Comparison of ENCODE assay signal across 25 cellular contexts in genomic region chr22:17897864-17898263, GRCh38.
A peak's percentile ranks its signal among the peaks of the same experiment; 100 is the strongest.
DNase-seq lines count a peak whose midpoint lies in the region; ATAC-seq and TF ChIP-seq lines count a peak whose summit lies in the region.
"Had no signal": no experiment of that assay in that cellular context is flagged by ENCODE, and none has a peak within 500 bp of the region (broad histone marks: within the 10 kb centered on the region; RNA-seq: fewer than 3 reads in every experiment).

No MANE protein-coding gene starts in this region.

- H3K27ac Mint-ChIP-seq in activated B cell treated with CpG ODN at 0.5 μM for 24 hours (peak overlapping the region; percentile 12), T-cell (no peak overlapping the region)
- H3K27ac Mint-ChIP-seq: activated CD4-positive, alpha-beta memory T cell treated with anti-CD3 and anti-CD28 coated beads for 36 hours; activated T-helper 1 cell treated with anti-CD3 and anti-CD28 coated beads, Interleukin-12 subunit alpha, Interleukin-12 subunit beta, Interleukin-2, Interleukin-4 antibody, amounts not matched to agents 30 ng/mL and 10 ng/mL and 1 ng/mL, durations not matched to agents 14 hours and 24 hours and 36 hours; HFFc6; mesothelial cell of epicardium had no signal

- H3K27me3 ChIP-seq in cardiac muscle cell (no peaks in the 10 kb centered on the region), lower lobe of right lung (ENCODE audit: low read depth) (no peaks in the 10 kb centered on the region), smooth muscle cell (ENCODE audit: low read depth) (no peaks in the 10 kb centered on the region)
- H3K27me3 ChIP-seq: MG63 had no signal

- no peak overlapping the region for H2AFZ ChIP-seq in smooth muscle cell (ENCODE audit: low read depth)

- POLR2A ChIA-PET in activated B cell treated with CpG ODN at 0.5 μM for 24 hours (lab: Charles Lee) (no interaction called here), T-cell (lab: Charles Lee) (no interaction called here)

- H3K27me3 Mint-ChIP-seq in activated B cell treated with CpG ODN at 0.5 μM for 24 hours (no peaks in the 10 kb centered on the region), T-cell (no peaks in the 10 kb centered on the region)
- H3K27me3 Mint-ChIP-seq: activated CD4-positive, alpha-beta memory T cell treated with anti-CD3 and anti-CD28 coated beads for 36 hours; CD4-positive, CD25-positive, alpha-beta regulatory T cell; stimulated activated naive B cell treated with anti-CD40 and anti-IgM and Interleukin-4, amounts not matched to agents 10 μg/mL and 1 μg/mL and 100 μg/mL, for 72 hours had no signal

- H3K4me1 Mint-ChIP-seq in activated B cell treated with CpG ODN at 0.5 μM for 24 hours (peaks cover 10% of the 10 kb centered on the region), T-cell (peaks cover 0 to 4% (median 3%) of the 10 kb centered on the region in 3 donors)
- H3K4me1 Mint-ChIP-seq: CD4-positive, CD25-positive, alpha-beta regulatory T cell had no signal

- H3K4me3 Mint-ChIP-seq in activated B cell treated with CpG ODN at 0.5 μM for 24 hours (no peak overlapping the region), T-cell (no peak overlapping the region)
- H3K4me3 Mint-ChIP-seq: activated CD4-positive, alpha-beta memory T cell treated with anti-CD3 and anti-CD28 coated beads for 36 hours; activated T-helper 1 cell treated with anti-CD3 and anti-CD28 coated beads, Interleukin-12 subunit alpha, Interleukin-12 subunit beta, Interleukin-2, Interleukin-4 antibody, amounts not matched to agents 30 ng/mL and 10 ng/mL and 1 ng/mL, durations not matched to agents 14 hours and 24 hours and 36 hours; CD4-positive, CD25-positive, alpha-beta regulatory T cell; HFFc6; mesothelial cell of epicardium; stimulated activated naive B cell treated with anti-CD40 and anti-IgM and Interleukin-4, amounts not matched to agents 10 μg/mL and 1 μg/mL and 100 μg/mL, for 72 hours had no signal

- H3K27ac ChIP-seq in cardiac muscle cell (peak overlapping the region; percentile 81), lower lobe of right lung (no peak overlapping the region), smooth muscle cell (ENCODE audit: low read depth) (peak overlapping the region; percentile 34)

- H3K36me3 Mint-ChIP-seq in activated B cell treated with CpG ODN at 0.5 μM for 24 hours (ENCODE audit: low read depth) (peaks cover 91% of the 10 kb centered on the region), T-cell (peaks cover 50% of the 10 kb centered on the region)

- CTCF ChIA-PET in activated B cell treated with CpG ODN at 0.5 μM for 24 hours (lab: Charles Lee) (interaction anchor here (1.3 kb wide), 1 partner anchor 178 kb away, joined by 4 read pairs; no protein-coding TSS in a partner anchor), T-cell (lab: Charles Lee) (no interaction called here)

- ATAC-seq in left cardiac atrium (no peak), activated B cell treated with CpG ODN at 0.5 μM for 24 hours (ENCODE audit: low read depth) (no peak), lower lobe of right lung (peak; percentile 93), T-cell (replicated peaks in 1 of 4) (no peak)
- ATAC-seq: PC-3; SK-N-SH treated with all-trans-retinoic acid at 6 μM for 48 hours; stimulated activated naive B cell treated with anti-CD40 and anti-IgM and Interleukin-4, amounts not matched to agents 10 μg/mL and 1 μg/mL and 100 μg/mL, for 72 hours had no signal

- DNase-seq in cardiac muscle cell (ENCODE audit: low read depth in 1 of 2, low spot score in 1 of 2) (no peak), left cardiac atrium (no peak), activated B cell treated with CpG ODN at 0.5 μM for 24 hours (no peak), lower lobe of right lung (no peak), smooth muscle cell (lab: John Stamatoyannopoulos, UW; ENCODE audit: unreplicated experiment) (no peak), T-cell (no peak), HK-2 (ENCODE audit: unreplicated experiment) (no peak), A172 (ENCODE audit: low spot score) (no peak)
- DNase-seq: activated CD4-positive, alpha-beta memory T cell treated with anti-CD3 and anti-CD28 coated beads for 36 hours; activated CD4-positive, alpha-beta T cell treated with anti-CD3 and anti-CD28 coated beads for 1 hour; activated CD8-positive, alpha-beta memory T cell treated with anti-CD3 and anti-CD28 coated beads, Interleukin-2, amount 50 U/mL, for 48 hours; activated naive CD4-positive, alpha-beta T cell treated with Interleukin-2 at 50 U/mL for 16 hours; CD4-positive, CD25-positive, alpha-beta regulatory T cell; foreskin melanocyte; HFFc6; KBM-7; MG63; NCI-H1105; NCI-H187 treated with DMSO at 0.1 percent for 48 hours; NCI-H526; PC-3; stimulated activated naive B cell treated with anti-CD40 and anti-IgM and Interleukin-4, amounts not matched to agents 10 μg/mL and 1 μg/mL and 100 μg/mL, for 72 hours had no signal

- H3K4me3 ChIP-seq in cardiac muscle cell, result no peak overlapping the region
- H3K4me3 ChIP-seq in lower lobe of right lung, result no peak overlapping the region
- H3K4me3 ChIP-seq in smooth muscle cell, result no peak overlapping the region
- H3K4me3 ChIP-seq: MG63 had no signal

- WGBS in smooth muscle cell (ENCODE audit: low lambda C conversion rate), result 79% methylated on average over 4 of the region's 4 CpGs

- H3K36me3 ChIP-seq in cardiac muscle cell (peaks cover 33% of the 10 kb centered on the region), lower lobe of right lung (peaks cover 40% of the 10 kb centered on the region), smooth muscle cell (ENCODE audit: low read depth) (no peaks in the 10 kb centered on the region)

- H3F3A ChIP-seq in smooth muscle cell (ENCODE audit: low read depth), result no peaks in the 10 kb centered on the region

- H3K4me2 ChIP-seq in smooth muscle cell, result no peak overlapping the region

- no peaks in the 10 kb centered on the region for H4K20me1 ChIP-seq in smooth muscle cell (ENCODE audit: low read depth)

- H3K4me1 ChIP-seq in cardiac muscle cell (ENCODE audit: low read depth) (peaks cover 7% of the 10 kb centered on the region), lower lobe of right lung (no peaks in the 10 kb centered on the region), smooth muscle cell (ENCODE audit: low read depth) (no peaks in the 10 kb centered on the region)

- H3K79me2 ChIP-seq in smooth muscle cell (ENCODE audit: low read depth), result no peaks in the 10 kb centered on the region

- TF ChIP-seq CTCF in cardiac muscle cell (IDR thresholded peaks at IDR 0.05; ENCODE audit: low read depth, low read length) (no peak), activated B cell treated with CpG ODN at 0.5 μM for 24 hours (IDR thresholded peaks at IDR 0.05) (no peak), lower lobe of right lung (IDR thresholded peaks at IDR 0.05) (no peak), smooth muscle cell (IDR thresholded peaks at IDR 0.05; ENCODE audit: borderline replicate concordance, insufficient read depth, poor library complexity, severe bottlenecking) (no peak)

- H3K9ac ChIP-seq in smooth muscle cell (ENCODE audit: low read depth), result no peak overlapping the region

- H3K9me3 ChIP-seq in cardiac muscle cell (ENCODE audit: low read depth) (no peaks in the 10 kb centered on the region), lower lobe of right lung (no peaks in the 10 kb centered on the region), smooth muscle cell (replicated peaks; ENCODE audit: low read depth) (no peaks in the 10 kb centered on the region)
- H3K9me3 ChIP-seq: MG63 had no signal

- H3K9me3 Mint-ChIP-seq in activated B cell treated with CpG ODN at 0.5 μM for 24 hours (no peaks in the 10 kb centered on the region), T-cell (no peaks in the 10 kb centered on the region)
- H3K9me3 Mint-ChIP-seq: activated CD4-positive, alpha-beta memory T cell treated with anti-CD3 and anti-CD28 coated beads for 36 hours; activated T-helper 1 cell treated with anti-CD3 and anti-CD28 coated beads, Interleukin-12 subunit alpha, Interleukin-12 subunit beta, Interleukin-2, Interleukin-4 antibody, amounts not matched to agents 30 ng/mL and 10 ng/mL and 1 ng/mL, durations not matched to agents 14 hours and 24 hours and 36 hours; CD4-positive, CD25-positive, alpha-beta regulatory T cell; HFFc6; mesothelial cell of epicardium; stimulated activated naive B cell treated with anti-CD40 and anti-IgM and Interleukin-4, amounts not matched to agents 10 μg/mL and 1 μg/mL and 100 μg/mL, for 72 hours had no signal

- intact Hi-C loops in left cardiac atrium (cut with DNase I), result no loop called here
- intact Hi-C loops in activated B cell treated with CpG ODN at 0.5 μM for 24 hours (cut with micrococcal nuclease), result no loop called here
- intact Hi-C loops in lower lobe of right lung (cut with DNase I), result no loop called here

Comparison
In these comparisons a context has a peak if more than half of its experiments do, and no peak if none do; other contexts are left out.
1. ATAC-seq: peak in lower lobe of right lung (2 of 2); none in left cardiac atrium (0 of 2), activated B cell treated with CpG ODN at 0.5 μM for 24 hours (single experiment) and T-cell (0 of 4).